In the genomic region with DNA sequence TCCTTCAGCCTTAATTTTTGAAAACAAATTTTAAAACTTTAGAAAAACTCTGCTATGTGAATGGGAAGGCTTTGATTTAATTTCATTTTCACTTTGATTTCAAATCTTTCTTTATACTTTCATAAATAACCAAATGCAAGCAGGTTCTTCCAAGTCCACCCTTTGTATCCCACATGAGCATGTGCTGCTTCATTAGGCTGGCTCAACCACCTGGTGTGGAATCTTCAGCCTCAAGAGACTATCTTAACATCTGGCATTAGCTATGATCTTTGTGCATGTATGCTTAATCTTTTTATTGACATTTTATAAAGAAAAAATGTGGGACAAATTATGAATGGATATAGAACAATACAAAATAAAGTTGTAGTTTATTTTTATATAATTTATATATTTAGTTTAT, we compare ENCODE assay signal across 24 cellular contexts.
"Had no signal": no experiment of that assay in that cellular context is flagged by ENCODE, and none has a peak within 500 bp of the region (broad histone marks: within the 10 kb centered on the region; RNA-seq: fewer than 3 reads in every experiment).

No MANE protein-coding gene starts in this region.

- H3K4me3 Mint-ChIP-seq: activated CD4-positive, alpha-beta memory T cell treated with anti-CD3 and anti-CD28 coated beads for 36 hours; activated CD4-positive, alpha-beta T cell treated with anti-CD3 and anti-CD28 coated beads, Interleukin-2, amount 10 ng/mL, durations not matched to agents 24 days and 14 days; activated naive CD4-positive, alpha-beta T cell treated with anti-CD3 and anti-CD28 coated beads, Interleukin-2, amount 10 ng/mL, durations not matched to agents 7 days and 5 days; activated T-cell treated with anti-CD3 and anti-CD28 coated beads, Interleukin-2, amount 50 U/mL, for 24 hours; nephron; T-helper 17 cell had no signal

- H3K36me3 Mint-ChIP-seq: activated CD4-positive, alpha-beta memory T cell treated with anti-CD3 and anti-CD28 coated beads for 36 hours; activated naive CD4-positive, alpha-beta T cell treated with anti-CD3 and anti-CD28 coated beads, Interleukin-2, amount 10 ng/mL, durations not matched to agents 7 days and 5 days had no signal

- H3K27me3 ChIP-seq: breast epithelium, colonic mucosa, right lobe of liver, testis, transverse colon had no signal

- H3K27ac ChIP-seq: breast epithelium, colonic mucosa, epithelial cell of prostate, left ventricle myocardium inferior, right lobe of liver, testis, transverse colon had no signal

- ATAC-seq: right lobe of liver; stimulated activated naive CD8-positive, alpha-beta T cell treated with anti-CD3 and anti-CD28 coated beads, Interleukin-15, Interleukin-2, amounts not matched to agents 100 U/mL and 50 U/mL, for 24 hours; T-helper 17 cell had no signal

- DNase-seq: activated CD4-positive, alpha-beta memory T cell treated with anti-CD3 and anti-CD28 coated beads for 36 hours; activated CD4-positive, alpha-beta T cell treated with anti-CD3 and anti-CD28 coated beads, Interleukin-2, amount 10 ng/mL, durations not matched to agents 24 days and 14 days; activated CD4-positive, CD25-positive, alpha-beta regulatory T cell treated with anti-CD3 and anti-CD28 coated beads, Interleukin-2, amount 50 U/mL, for 72 hours; activated CD8-positive, alpha-beta memory T cell treated with anti-CD3 and anti-CD28 coated beads, Interleukin-2, amount 50 U/mL, for 4 hours; activated gamma-delta T cell; activated naive CD4-positive, alpha-beta T cell treated with anti-CD3 and anti-CD28 coated beads, Interleukin-2, amount 10 ng/mL, durations not matched to agents 7 days and 5 days; activated T-cell treated with anti-CD3 and anti-CD28 coated beads, Interleukin-2, amount 50 U/mL, for 24 hours; amygdala; colonic mucosa; effector CD8-positive, alpha-beta T cell; left ventricle myocardium inferior; mesendoderm; mucosa of descending colon; right lobe of liver; stimulated activated CD4-positive, alpha-beta T cell treated with anti-CD3 and anti-CD28 coated beads, Interleukin-4, amount 100 ng/mL, for 1 hour; stimulated activated naive CD8-positive, alpha-beta T cell treated with anti-CD3 and anti-CD28 coated beads, Interleukin-15, Interleukin-2, amounts not matched to agents 100 U/mL and 50 U/mL, for 24 hours; T-helper 17 cell; T1000; testis; transverse colon had no signal

- H3K9me3 ChIP-seq: breast epithelium, colonic mucosa, left ventricle myocardium inferior, mucosa of descending colon, right lobe of liver, testis, transverse colon had no signal

- H3K27ac Mint-ChIP-seq: activated CD4-positive, alpha-beta memory T cell treated with anti-CD3 and anti-CD28 coated beads for 36 hours; activated CD4-positive, alpha-beta T cell treated with anti-CD3 and anti-CD28 coated beads, Interleukin-2, amount 10 ng/mL, durations not matched to agents 24 days and 14 days; activated naive CD4-positive, alpha-beta T cell treated with anti-CD3 and anti-CD28 coated beads, Interleukin-2, amount 10 ng/mL, durations not matched to agents 7 days and 5 days; activated T-cell treated with anti-CD3 and anti-CD28 coated beads, Interleukin-2, amount 50 U/mL, for 24 hours; nephron; T-helper 17 cell had no signal

- H3K4me1 ChIP-seq: breast epithelium, colonic mucosa, right lobe of liver, testis had no signal

- H3K4me1 Mint-ChIP-seq: activated CD4-positive, alpha-beta T cell treated with anti-CD3 and anti-CD28 coated beads, Interleukin-2, amount 10 ng/mL, durations not matched to agents 24 days and 14 days; activated naive CD4-positive, alpha-beta T cell treated with anti-CD3 and anti-CD28 coated beads, Interleukin-2, amount 10 ng/mL, durations not matched to agents 7 days and 5 days had no signal

- H3K27me3 Mint-ChIP-seq: activated CD4-positive, alpha-beta memory T cell treated with anti-CD3 and anti-CD28 coated beads for 36 hours; activated CD4-positive, alpha-beta T cell treated with anti-CD3 and anti-CD28 coated beads, Interleukin-2, amount 10 ng/mL, durations not matched to agents 24 days and 14 days; activated naive CD4-positive, alpha-beta T cell treated with anti-CD3 and anti-CD28 coated beads, Interleukin-2, amount 10 ng/mL, durations not matched to agents 7 days and 5 days; activated T-cell treated with anti-CD3 and anti-CD28 coated beads, Interleukin-2, amount 50 U/mL, for 24 hours; T-helper 17 cell had no signal

- H3K9me3 Mint-ChIP-seq: activated CD4-positive, alpha-beta memory T cell treated with anti-CD3 and anti-CD28 coated beads for 36 hours; activated CD4-positive, alpha-beta T cell treated with anti-CD3 and anti-CD28 coated beads, Interleukin-2, amount 10 ng/mL, durations not matched to agents 24 days and 14 days; activated naive CD4-positive, alpha-beta T cell treated with anti-CD3 and anti-CD28 coated beads, Interleukin-2, amount 10 ng/mL, durations not matched to agents 7 days and 5 days had no signal

- H3K36me3 ChIP-seq: breast epithelium, colonic mucosa, left ventricle myocardium inferior, right lobe of liver, transverse colon had no signal

- H3K4me3 ChIP-seq: breast epithelium, colonic mucosa, left ventricle myocardium inferior, lung, mucosa of descending colon, right lobe of liver, testis, transverse colon had no signal
